In genomic region chrY:8342173-8342572, GRCh38 we compare ENCODE assay signal across 3 cellular contexts.
"Had no signal": no experiment of that assay in that cellular context is flagged by ENCODE, and none has a peak within 500 bp of the region (broad histone marks: within the 10 kb centered on the region; RNA-seq: fewer than 3 reads in every experiment).

No MANE protein-coding gene starts in this region.

- DNase-seq: GDM1, GF-D8 had no signal

- ATAC-seq: GM12878 had no signal

- H3K4me3 ChIP-seq: GM12878 had no signal
